ENCODE assay signal across 12 cellular contexts in the genomic region with DNA sequence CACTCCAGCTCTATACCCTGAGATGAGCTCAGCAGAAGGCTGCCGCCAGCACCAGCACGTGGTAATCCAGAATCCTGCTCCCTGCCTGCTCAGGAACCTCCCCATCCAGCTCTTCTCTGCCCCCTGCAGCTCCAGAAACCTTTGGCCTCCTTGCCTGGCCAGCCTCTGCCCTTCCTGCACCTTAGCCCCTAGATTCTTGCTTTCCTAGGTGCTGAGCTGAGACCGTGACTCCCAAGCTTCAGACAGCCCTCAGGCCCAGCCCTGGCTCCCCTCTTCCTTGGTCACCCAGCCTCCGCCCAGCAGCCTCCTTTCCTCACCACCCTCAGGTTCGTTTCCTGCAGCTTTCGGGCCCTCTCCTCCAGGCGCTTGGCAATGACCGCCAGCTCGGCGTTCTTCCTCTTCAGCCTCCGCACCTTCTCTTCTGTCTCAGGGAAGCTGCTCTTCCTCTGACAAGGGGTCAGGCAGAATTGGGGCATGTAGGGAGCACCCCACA. TPM values are rescaled to one million over a fixed set of nuclear protein-coding genes. Genes with fewer than 3 reads are reported as not detected.
DNase-seq lines count a peak whose midpoint lies in the region; ATAC-seq and TF ChIP-seq lines count a peak whose summit lies in the region.
"Had no signal": no experiment of that assay in that cellular context is flagged by ENCODE, and none has a peak within 500 bp of the region (broad histone marks: within the 10 kb centered on the region; RNA-seq: fewer than 3 reads in every experiment).

No MANE protein-coding gene starts in this region.

- CTCF ChIA-PET in Caco-2 (lab: Charles Lee), result interaction anchor here (0.8 to 1.7 kb wide), 4 partner anchors 8 to 126 kb away, joined by 3 to 17 read pairs (median 4); partner anchors contain the start of gene RNF43
- CTCF ChIA-PET in HCT116 (lab: Charles Lee), result interaction anchor here (1.2 to 3.5 kb wide), 2 partner anchors 8 kb away, joined by 3 to 16 read pairs; no protein-coding TSS in a partner anchor
- CTCF ChIA-PET in activated CD8-positive, alpha-beta T cell treated with anti-CD3 and anti-CD28 coated beads, Interleukin-2, amount 10 ng/mL, durations not matched to agents 7 days and 5 days (lab: Charles Lee), result interaction anchor here (0.8 to 4.4 kb wide), 9 partner anchors 9 to 92 kb away, joined by 3 to 62 read pairs (median 6); no protein-coding TSS in a partner anchor
- CTCF ChIA-PET in naive thymus-derived CD4-positive, alpha-beta T cell (lab: Charles Lee), result interaction anchor here (0.9 to 3.5 kb wide), 4 partner anchors 9 to 20 kb away, joined by 3 to 35 read pairs (median 10); no protein-coding TSS in a partner anchor

- peaks cover under 1% of the 10 kb centered on the region for H3K36me3 Mint-ChIP-seq in Caco-2 (ENCODE audit: insufficient read depth, unreplicated experiment)
- peaks cover 55% of the 10 kb centered on the region for H3K36me3 Mint-ChIP-seq in activated CD8-positive, alpha-beta T cell treated with anti-CD3 and anti-CD28 coated beads, Interleukin-2, amount 10 ng/mL, durations not matched to agents 7 days and 5 days (ENCODE audit: low read depth)
- H3K36me3 Mint-ChIP-seq in naive thymus-derived CD4-positive, alpha-beta T cell, result peaks cover 4 to 32% (median 8%) of the 10 kb centered on the region in 5 donors

- no peaks in the 10 kb centered on the region for H3K9me3 Mint-ChIP-seq in Caco-2 (ENCODE audit: unreplicated experiment)
- no peaks in the 10 kb centered on the region for H3K9me3 Mint-ChIP-seq in activated CD8-positive, alpha-beta T cell treated with anti-CD3 and anti-CD28 coated beads, Interleukin-2, amount 10 ng/mL, durations not matched to agents 7 days and 5 days (ENCODE audit: insufficient read depth)
- H3K9me3 Mint-ChIP-seq in naive thymus-derived CD4-positive, alpha-beta T cell, result no peaks in the 10 kb centered on the region

- H3K4me2 ChIP-seq in HCT116 (ENCODE audit: low read length), result no peak overlapping the region

- H3K27ac ChIP-seq in HCT116 (ENCODE audit: low read depth, low read length), result no peak overlapping the region
- H3K27ac ChIP-seq in naive thymus-derived CD4-positive, alpha-beta T cell (ENCODE audit: low read depth, low read length), result no peak overlapping the region
- H3K27ac ChIP-seq: esophagus muscularis mucosa had no signal

- TF ChIP-seq CTCF in Caco-2 (IDR thresholded peaks at IDR 0.05; ENCODE audit: insufficient read depth in 1 of 2, low read depth in 1 of 2, low read length in 1 of 2, severe bottlenecking in 1 of 2, unreplicated experiment in 1 of 2) (no peak), HCT116 (IDR thresholded peaks at IDR 0.05 in 2 of 3, conservative IDR thresholded peaks at IDR 0.05 in 1 of 3; ENCODE audit: borderline replicate concordance in 1 of 3, insufficient read depth in 1 of 3, low read depth in 2 of 3, low read length in 2 of 3) (no peak)

- DNase-seq in Caco-2 (no peak), HCT116 (ENCODE audit: low read depth, low spot score) (no peak), NCI-H1436 (lab: John Stamatoyannopoulos, UW) (no peak)
- peak; percentile 57 for DNase-seq in activated CD8-positive, alpha-beta T cell treated with anti-CD3 and anti-CD28 coated beads, Interleukin-2, amount 10 ng/mL, durations not matched to agents 7 days and 5 days
- DNase-seq in naive thymus-derived CD4-positive, alpha-beta T cell, result no peak
- DNase-seq: amniotic stem cell, NCI-H510A, T-helper 9 cell had no signal

- H3K4me1 ChIP-seq in Caco-2 (no peaks in the 10 kb centered on the region; the same call in 1 of the 2 replicates), HCT116 (ENCODE audit: control insufficient read depth in 1 of 2, insufficient read depth in 2 of 2, low read length in 2 of 2) (peaks cover 3 to 9% of the 10 kb centered on the region in 2 experiments; a peak in 2 of 4 replicates)
- peaks cover 0 to 13% of the 10 kb centered on the region in 2 donors for H3K4me1 ChIP-seq in naive thymus-derived CD4-positive, alpha-beta T cell (ENCODE audit: control insufficient read depth in 2 of 2, insufficient read depth in 2 of 2, low read length in 2 of 2)

- no peak overlapping the region for H3K4me3 Mint-ChIP-seq in Caco-2 (ENCODE audit: unreplicated experiment)
- peak overlapping the region; percentile 51 for H3K4me3 Mint-ChIP-seq in activated CD8-positive, alpha-beta T cell treated with anti-CD3 and anti-CD28 coated beads, Interleukin-2, amount 10 ng/mL, durations not matched to agents 7 days and 5 days
- H3K4me3 Mint-ChIP-seq in naive thymus-derived CD4-positive, alpha-beta T cell, result peak overlapping the region in 9 of 10 donors; percentile 19 to 100 (median 32)

- peaks cover 14% of the 10 kb centered on the region for H3K4me1 Mint-ChIP-seq in Caco-2 (ENCODE audit: low read depth, unreplicated experiment)
- H3K4me1 Mint-ChIP-seq in activated CD8-positive, alpha-beta T cell treated with anti-CD3 and anti-CD28 coated beads, Interleukin-2, amount 10 ng/mL, durations not matched to agents 7 days and 5 days (ENCODE audit: low read depth), result peaks cover 38% of the 10 kb centered on the region
- peaks cover 33 to 54% (median 47%) of the 10 kb centered on the region in 7 donors for H3K4me1 Mint-ChIP-seq in naive thymus-derived CD4-positive, alpha-beta T cell

- no peak overlapping the region for H2AFZ ChIP-seq in HCT116 (ENCODE audit: low read depth, low read length, poor library complexity, severe bottlenecking)

- no peaks in the 10 kb centered on the region for H4K20me1 ChIP-seq in HCT116 (ENCODE audit: insufficient read depth)

- H3K27ac Mint-ChIP-seq in Caco-2 (ENCODE audit: unreplicated experiment), result peak overlapping the region; percentile 32
- peak overlapping the region; percentile 60 for H3K27ac Mint-ChIP-seq in activated CD8-positive, alpha-beta T cell treated with anti-CD3 and anti-CD28 coated beads, Interleukin-2, amount 10 ng/mL, durations not matched to agents 7 days and 5 days
- peak overlapping the region in 7 of 9 donors; percentile 24 to 84 (median 48) for H3K27ac Mint-ChIP-seq in naive thymus-derived CD4-positive, alpha-beta T cell

- RAD21 ChIA-PET in HCT116 (lab: Charles Lee; ENCODE audit: low non-redundant PET in 1 of 2, low total read pairs in 2 of 2, uncharacterized antibody in 2 of 2, unreplicated experiment in 2 of 2), result interaction anchor here in 1 of 2 experiments (0.7 kb wide), 1 partner anchor 9 kb away, joined by 3 read pairs; no protein-coding TSS in a partner anchor

- H3K36me3 ChIP-seq in Caco-2 (ENCODE audit: control insufficient read depth, insufficient read depth, low read length), result no peaks in the 10 kb centered on the region
- H3K36me3 ChIP-seq in HCT116 (ENCODE audit: control insufficient read depth in 1 of 2, insufficient read depth in 2 of 2, low read length in 2 of 2), result no peaks in the 10 kb centered on the region
- peaks cover 7 to 9% (median 8%) of the 10 kb centered on the region in 3 experiments for H3K36me3 ChIP-seq in naive thymus-derived CD4-positive, alpha-beta T cell (ENCODE audit: control insufficient read depth in 2 of 3, insufficient read depth in 3 of 3, low read length in 3 of 3)

- ATAC-seq in HCT116 (peak; percentile 21; the same call in 1 of the 2 replicates), HG03354 (IDR thresholded peaks at IDR 0.05; ENCODE audit: poor library complexity, severe bottlenecking, unreplicated experiment) (no peak), GM19452 (IDR thresholded peaks at IDR 0.05; ENCODE audit: unreplicated experiment) (no peak)
- ATAC-seq in activated CD8-positive, alpha-beta T cell treated with anti-CD3 and anti-CD28 coated beads, Interleukin-2, amount 10 ng/mL, durations not matched to agents 7 days and 5 days, result no peak
- no peak for ATAC-seq in naive thymus-derived CD4-positive, alpha-beta T cell

- no TSS peak for BruUV-seq in Caco-2 (replicated peaks; lab: Mats Ljungman, UMichigan)
- no TSS peak for BruUV-seq in HCT116 (replicated peaks; lab: Mats Ljungman, UMichigan)

- POLR2A ChIA-PET in Caco-2 (lab: Charles Lee), result interaction anchor here (0.6 to 1.2 kb wide), 2 partner anchors 11 to 92 kb away, joined by 3 to 5 read pairs; no protein-coding TSS in a partner anchor
- POLR2A ChIA-PET in HCT116 (lab: Charles Lee), result no interaction called here
- POLR2A ChIA-PET in activated CD8-positive, alpha-beta T cell treated with anti-CD3 and anti-CD28 coated beads, Interleukin-2, amount 10 ng/mL, durations not matched to agents 7 days and 5 days (lab: Charles Lee), result interaction anchor here (0.7 to 28.8 kb wide), 8 partner anchors 11 to 113 kb away, joined by 3 to 2649 read pairs (median 6); partner anchors contain the start of genes RNF43 and SUPT4H1
- POLR2A ChIA-PET in naive thymus-derived CD4-positive, alpha-beta T cell (lab: Charles Lee), result interaction anchor here (0.8 to 17.0 kb wide), 7 partner anchors 9 to 189 kb away, joined by 3 to 792 read pairs (median 6); partner anchors contain the start of genes MTMR4, RNF43 and SUPT4H1

- no peak for TF ChIP-seq POLR2A in HCT116 (IDR thresholded peaks at IDR 0.05; ENCODE audit: borderline replicate concordance, extremely low read depth, insufficient read depth, insufficient read length)

- H3K9ac ChIP-seq in HCT116 (ENCODE audit: low read length), result no peak overlapping the region

- no peaks in the 10 kb centered on the region for H3K27me3 ChIP-seq in Caco-2 (replicated peaks; ENCODE audit: control insufficient read depth, insufficient read depth, low read length)
- H3K27me3 ChIP-seq in HCT116 (ENCODE audit: insufficient read depth, low read length), result no peaks in the 10 kb centered on the region
- H3K27me3 ChIP-seq in naive thymus-derived CD4-positive, alpha-beta T cell (ENCODE audit: control insufficient read depth in 2 of 2, insufficient read depth in 2 of 2, low read length in 2 of 2), result no peaks in the 10 kb centered on the region

- H3K4me3 ChIP-seq in Caco-2 (ENCODE audit: low read depth, low read length) (no peak overlapping the region), HCT116 (replicated peaks in 1 of 2; ENCODE audit: low read depth in 1 of 2, low read length in 2 of 2) (no peak overlapping the region)
- no peak overlapping the region for H3K4me3 ChIP-seq in naive thymus-derived CD4-positive, alpha-beta T cell (ENCODE audit: low read length)

- TF ChIP-seq RAD21 in HCT116 (IDR thresholded peaks at IDR 0.05; ENCODE audit: low read depth), result no peak

- H3K79me2 ChIP-seq in HCT116 (ENCODE audit: insufficient read depth, low read length), result no peaks in the 10 kb centered on the region

- no peaks in the 10 kb centered on the region for H3K9me2 ChIP-seq in HCT116 (ENCODE audit: insufficient read depth)

- intact Hi-C loops in Caco-2 (cut with micrococcal nuclease; ENCODE audit: unreplicated experiment) (no loop called here), HCT116 (cut with micrococcal nuclease) (no loop called here)
- intact Hi-C loops in naive thymus-derived CD4-positive, alpha-beta T cell (cut with micrococcal nuclease), result no loop called here

- no peaks in the 10 kb centered on the region for H3K27me3 Mint-ChIP-seq in Caco-2 (ENCODE audit: insufficient read depth, unreplicated experiment)
- H3K27me3 Mint-ChIP-seq in activated CD8-positive, alpha-beta T cell treated with anti-CD3 and anti-CD28 coated beads, Interleukin-2, amount 10 ng/mL, durations not matched to agents 7 days and 5 days (ENCODE audit: low read depth), result peaks cover 6% of the 10 kb centered on the region
- H3K27me3 Mint-ChIP-seq in naive thymus-derived CD4-positive, alpha-beta T cell, result peaks cover 0 to 6% (median 0%) of the 10 kb centered on the region in 5 donors

- H3K9me3 ChIP-seq in Caco-2 (no peaks in the 10 kb centered on the region), HCT116 (ENCODE audit: control insufficient read depth in 1 of 2, insufficient read depth in 1 of 2, low read depth in 1 of 2, low read length in 2 of 2) (no peaks in the 10 kb centered on the region)
- no peaks in the 10 kb centered on the region for H3K9me3 ChIP-seq in naive thymus-derived CD4-positive, alpha-beta T cell (ENCODE audit: control insufficient read depth in 2 of 3, low read length in 3 of 3)
- H3K9me3 ChIP-seq: esophagus muscularis mucosa had no signal

RNA-seq across cellular contexts. Expression of gene TSPOAP1, which starts 2.6 kb away (rescaled TPM):
- total RNA-seq in Caco-2 (2022), result 6.0 and 7.4 TPM in 2 replicates
- total RNA-seq in HCT116 (2021; ENCODE audit: unreplicated experiment), result 0.27 TPM
- polyA plus RNA-seq in HCT116 (2012), result 0.05 TPM in 1 of 2 replicates, not detected in the other
- total RNA-seq in activated CD8-positive, alpha-beta T cell treated with anti-CD3 and anti-CD28 coated beads, Interleukin-2, amount 10 ng/mL, durations not matched to agents 7 days and 5 days, result 10 to 100 TPM; 45.8 to 51.5 TPM
- 10 to 100 TPM; 11.2 to 62.5 (median 20.5) TPM for total RNA-seq in naive thymus-derived CD4-positive, alpha-beta T cell
- polyA plus RNA-seq in naive thymus-derived CD4-positive, alpha-beta T cell, result 1 to 10 TPM in 1 of 2 donors, under 1 TPM in 1; 0.20 to 1.5 TPM

RNA-seq across cellular contexts. Expression of gene SUPT4H1, which starts 26.0 kb away (rescaled TPM):
- total RNA-seq in Caco-2 (2022) (70.9 and 71.4 TPM in 2 replicates), HCT116 (2021; ENCODE audit: unreplicated experiment) (118 TPM)
- 121 and 141 TPM in 2 replicates for polyA plus RNA-seq in HCT116 (2012)
- total RNA-seq in activated CD8-positive, alpha-beta T cell treated with anti-CD3 and anti-CD28 coated beads, Interleukin-2, amount 10 ng/mL, durations not matched to agents 7 days and 5 days, result 10 to 100 TPM; 75.2 to 90.8 TPM
- 10 to 100 TPM; 36.0 to 75.6 (median 62.3) TPM for total RNA-seq in naive thymus-derived CD4-positive, alpha-beta T cell
- polyA plus RNA-seq in naive thymus-derived CD4-positive, alpha-beta T cell, result 10 to 100 TPM; 69.4 to 91.7 TPM

RNA-seq across cellular contexts. Expression of gene MPO, which starts 45.3 kb away (rescaled TPM):
- 0.23 TPM in 1 of 2 replicates, not detected in the other for total RNA-seq in Caco-2 (2022)
- not detected for total RNA-seq in HCT116 (2021; ENCODE audit: unreplicated experiment)
- polyA plus RNA-seq in HCT116 (2012), result not detected in 2 replicates
- not detected for total RNA-seq in activated CD8-positive, alpha-beta T cell treated with anti-CD3 and anti-CD28 coated beads, Interleukin-2, amount 10 ng/mL, durations not matched to agents 7 days and 5 days
- total RNA-seq in naive thymus-derived CD4-positive, alpha-beta T cell, result 1 to 10 TPM in 1 of 5 experiments, under 1 TPM in 1, not detected in 3; 0.32 to 7.3 TPM
- not detected for polyA plus RNA-seq in naive thymus-derived CD4-positive, alpha-beta T cell
- total RNA-seq: HT1080 had no signal
